Comparison of ENCODE assay signal across 8 cellular contexts in the genomic region with DNA sequence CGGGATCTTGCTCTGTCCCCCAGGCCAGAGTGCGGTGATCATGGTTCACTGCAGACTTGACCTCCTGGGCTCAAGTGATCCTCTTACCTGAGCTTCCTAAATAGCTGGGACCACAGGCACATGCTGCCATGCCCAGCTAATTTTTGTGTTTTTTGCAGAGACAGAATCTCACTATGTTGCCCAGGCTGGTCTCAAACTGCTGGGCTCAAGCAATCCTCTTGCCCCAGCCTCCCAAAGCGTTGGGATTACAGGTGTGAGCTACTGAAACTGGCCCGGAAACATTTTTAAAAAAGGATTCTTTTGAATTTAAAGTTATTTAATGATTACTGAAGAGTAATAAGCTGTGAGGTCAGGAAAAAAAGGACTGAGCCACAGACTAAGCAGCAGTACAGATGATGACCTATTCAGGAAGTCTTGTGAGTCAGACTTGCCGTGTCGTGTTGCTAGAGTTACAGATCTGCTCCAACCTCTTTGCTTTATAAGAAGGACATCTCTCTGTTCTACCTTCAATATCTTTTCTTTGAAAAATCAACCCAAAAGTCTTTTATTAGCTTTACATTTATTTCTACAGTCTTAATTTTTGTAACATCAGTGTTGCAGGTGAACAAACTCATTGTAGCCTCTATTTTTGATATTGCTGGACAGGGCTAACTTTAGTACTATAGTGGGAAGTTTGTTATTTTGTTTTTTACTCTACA.
A peak's percentile ranks its signal among the peaks of the same experiment; 100 is the strongest.
DNase-seq lines count a peak whose midpoint lies in the region; ATAC-seq and TF ChIP-seq lines count a peak whose summit lies in the region.

No MANE protein-coding gene starts in this region.

- H3K9me3 ChIP-seq in Karpas-422 (ENCODE audit: low read length), result no peaks in the 10 kb centered on the region
- H3K9me3 ChIP-seq in esophagus (ENCODE audit: control insufficient read depth in 2 of 2, insufficient read depth in 1 of 2, low read depth in 1 of 2, low read length in 1 of 2), result no peaks in the 10 kb centered on the region
- H3K9me3 ChIP-seq in neural progenitor cell (ENCODE audit: low read depth), result no peaks in the 10 kb centered on the region
- no peaks in the 10 kb centered on the region for H3K9me3 ChIP-seq in WERI-Rb-1 (ENCODE audit: severe bottlenecking)

- no peaks in the 10 kb centered on the region for H3K27me3 ChIP-seq in Karpas-422 (ENCODE audit: low read length)
- no peaks in the 10 kb centered on the region for H3K27me3 ChIP-seq in esophagus (ENCODE audit: control insufficient read depth in 1 of 2, insufficient read depth in 2 of 2, low read length in 2 of 2)
- no peaks in the 10 kb centered on the region for H3K27me3 ChIP-seq in neural progenitor cell
- no peaks in the 10 kb centered on the region for H3K27me3 ChIP-seq in WERI-Rb-1 (ENCODE audit: insufficient read depth, low read depth, severe bottlenecking)

- no peaks in the 10 kb centered on the region for H3F3A ChIP-seq in neural progenitor cell (ENCODE audit: low read depth)

- H3K4me1 Mint-ChIP-seq in activated CD4-positive, alpha-beta memory T cell treated with anti-CD3 and anti-CD28 coated beads for 36 hours (ENCODE audit: low read depth), result peaks cover 86% of the 10 kb centered on the region
- peaks cover 6% of the 10 kb centered on the region for H3K4me1 Mint-ChIP-seq in neural progenitor cell

- H3K79me2 ChIP-seq in Karpas-422 (ENCODE audit: low read length), result peaks cover 93% of the 10 kb centered on the region
- peaks cover 88% of the 10 kb centered on the region for H3K79me2 ChIP-seq in neural progenitor cell (ENCODE audit: low read depth)

- no peak overlapping the region for H3K4me3 ChIP-seq in Karpas-422 (ENCODE audit: low read length)
- no peak overlapping the region for H3K4me3 ChIP-seq in esophagus (ENCODE audit: low read depth in 1 of 2, low read length in 2 of 2)
- H3K4me3 ChIP-seq in skeletal muscle cell (ENCODE audit: low read depth, low read length), result no peak overlapping the region
- no peak overlapping the region for H3K4me3 ChIP-seq in neural progenitor cell
- H3K4me3 ChIP-seq in WERI-Rb-1 (ENCODE audit: low read depth, low read length), result no peak overlapping the region

- H3K4me2 ChIP-seq in Karpas-422 (ENCODE audit: low read depth, low read length, poor library complexity, severe bottlenecking) (no peak overlapping the region), neural progenitor cell (no peak overlapping the region)

- peak; percentile 57 for ATAC-seq in GM18520 (IDR thresholded peaks at IDR 0.05; ENCODE audit: unreplicated experiment)

- H3K36me3 Mint-ChIP-seq in activated CD4-positive, alpha-beta memory T cell treated with anti-CD3 and anti-CD28 coated beads for 36 hours, result peaks cover 25% of the 10 kb centered on the region
- H3K36me3 Mint-ChIP-seq in neural progenitor cell, result peaks cover 3% of the 10 kb centered on the region

- H4K20me1 ChIP-seq in Karpas-422 (ENCODE audit: insufficient read depth, low read depth, low read length) (no peaks in the 10 kb centered on the region), neural progenitor cell (ENCODE audit: low read depth) (peaks cover 10% of the 10 kb centered on the region)

- H3K4me1 ChIP-seq in Karpas-422 (ENCODE audit: low read length) (peaks cover 44% of the 10 kb centered on the region), esophagus (ENCODE audit: control insufficient read depth in 2 of 2, insufficient read depth in 2 of 2, low read length in 1 of 2) (no peaks in the 10 kb centered on the region), neural progenitor cell (no peaks in the 10 kb centered on the region)

- no peaks in the 10 kb centered on the region for H3K9me2 ChIP-seq in Karpas-422 (replicated peaks; ENCODE audit: insufficient read depth, low read length)

- intact Hi-C loops in activated CD4-positive, alpha-beta memory T cell treated with anti-CD3 and anti-CD28 coated beads for 36 hours (cut with micrococcal nuclease), result loop anchor here (1.0 kb wide), 3 partner anchors 107 to 153 kb away; no protein-coding TSS in a partner anchor

- DNase-seq in Karpas-422 (no peak), skeletal muscle cell (ENCODE audit: low read depth) (peak; percentile 55), neural progenitor cell (ENCODE audit: low spot score) (no peak), NCI-H128 (lab: John Stamatoyannopoulos, UW; ENCODE audit: unreplicated experiment) (no peak), WERI-Rb-1 (no peak)
- DNase-seq in activated CD4-positive, alpha-beta memory T cell treated with anti-CD3 and anti-CD28 coated beads for 36 hours, result peak; percentile 91

- TF ChIP-seq CTCF in neural progenitor cell (IDR thresholded peaks at IDR 0.05) (no peak), WERI-Rb-1 (IDR thresholded peaks at IDR 0.05; ENCODE audit: low read depth, low read length) (no peak)

- H3K36me3 ChIP-seq in Karpas-422 (ENCODE audit: insufficient read depth, low read length) (no peaks in the 10 kb centered on the region), esophagus (ENCODE audit: control insufficient read depth in 2 of 2, insufficient read depth in 2 of 2, low read length in 1 of 2) (no peaks in the 10 kb centered on the region), neural progenitor cell (no peaks in the 10 kb centered on the region), WERI-Rb-1 (no peaks in the 10 kb centered on the region)

- peak overlapping the region; percentile 67 for H3K4me3 Mint-ChIP-seq in activated CD4-positive, alpha-beta memory T cell treated with anti-CD3 and anti-CD28 coated beads for 36 hours
- H3K4me3 Mint-ChIP-seq in neural progenitor cell, result no peak overlapping the region

- H3K9ac ChIP-seq in Karpas-422 (ENCODE audit: low read length), result no peak overlapping the region
- H3K9ac ChIP-seq in neural progenitor cell, result no peak overlapping the region

- peak overlapping the region; percentile 90 for H3K27ac Mint-ChIP-seq in activated CD4-positive, alpha-beta memory T cell treated with anti-CD3 and anti-CD28 coated beads for 36 hours
- no peak overlapping the region for H3K27ac Mint-ChIP-seq in neural progenitor cell

- H3K27me3 Mint-ChIP-seq in activated CD4-positive, alpha-beta memory T cell treated with anti-CD3 and anti-CD28 coated beads for 36 hours, result no peaks in the 10 kb centered on the region
- no peaks in the 10 kb centered on the region for H3K27me3 Mint-ChIP-seq in neural progenitor cell (ENCODE audit: insufficient read depth, low read depth)

- H2AFZ ChIP-seq in Karpas-422 (ENCODE audit: low read length), result no peak overlapping the region
- no peak overlapping the region for H2AFZ ChIP-seq in neural progenitor cell (replicated peaks)

- H3K27ac ChIP-seq in Karpas-422 (ENCODE audit: low read length) (0 out of 2 replicates have a peak overlapping the region, but pooled peaks have one; percentile 20), esophagus (ENCODE audit: low read depth in 2 of 2, low read length in 1 of 2) (peak overlapping the region; percentile 49 to 67), neural progenitor cell (no peak overlapping the region), WERI-Rb-1 (no peak overlapping the region)

- CTCF ChIA-PET in activated CD4-positive, alpha-beta memory T cell treated with anti-CD3 and anti-CD28 coated beads for 36 hours (lab: Charles Lee), result interaction anchor here (0.6 to 4.4 kb wide), 9 partner anchors 10 to 338 kb away, joined by 3 to 23 read pairs (median 4); partner anchors contain the start of gene NCOA3

- H3K9me3 Mint-ChIP-seq in activated CD4-positive, alpha-beta memory T cell treated with anti-CD3 and anti-CD28 coated beads for 36 hours, result peaks cover 6% of the 10 kb centered on the region
- H3K9me3 Mint-ChIP-seq in neural progenitor cell, result peaks cover 2% of the 10 kb centered on the region

- POLR2A ChIA-PET in activated CD4-positive, alpha-beta memory T cell treated with anti-CD3 and anti-CD28 coated beads for 36 hours (lab: Charles Lee), result interaction anchor here (0.6 to 2.3 kb wide), 8 partner anchors 107 to 1754 kb away, joined by 3 to 8 read pairs (median 4); partner anchors contain the start of genes NCOA3 and ZMYND8

- 62 to 65% methylated on average over 6 of the region's 6 CpGs for WGBS in esophagus, 2 donors

Comparison
In these comparisons a context has a peak if more than half of its experiments do, and no peak if none do; other contexts are left out.
1. DNase-seq: peak in activated CD4-positive, alpha-beta memory T cell treated with anti-CD3 and anti-CD28 coated beads for 36 hours (single experiment) and skeletal muscle cell (single experiment); none in Karpas-422 (single experiment), neural progenitor cell (single experiment), NCI-H128 (single experiment) and WERI-Rb-1 (single experiment).
2. H3K27ac ChIP-seq: peak in Karpas-422 (single experiment) and esophagus (2 of 2); none in neural progenitor cell (single experiment) and WERI-Rb-1 (single experiment).